In the genomic region with DNA sequence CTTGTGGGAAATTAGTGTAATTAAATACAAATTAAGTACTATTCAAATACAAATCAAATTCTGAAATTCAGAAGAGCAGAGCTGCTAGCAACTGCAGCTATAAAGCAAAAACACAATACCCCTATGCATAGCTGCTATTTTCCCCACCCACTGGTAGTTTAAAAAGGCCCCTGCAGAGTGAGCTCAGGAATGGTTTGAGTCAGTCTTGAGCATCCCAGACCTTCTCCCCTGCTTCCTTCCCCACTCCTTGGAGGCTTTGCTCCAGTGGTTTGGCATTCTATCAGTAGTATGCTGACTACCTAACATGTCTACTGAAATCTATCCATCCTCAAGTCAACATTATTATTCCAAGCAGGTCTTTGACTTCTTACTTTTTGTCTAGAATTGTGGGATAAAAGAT, we compare ENCODE assay signal across 1 cellular context.
TF ChIP-seq lines count a peak whose summit lies in the region.

No MANE protein-coding gene starts in this region.

TF ChIP-seq in WTC11, 78 proteins besides CTCF, POLR2A, EP300 and RAD21 (continued from another document):
- no peak for TF ChIP-seq AR (CRISPR knock-in tag; IDR thresholded peaks at IDR 0.05)
- no peak for TF ChIP-seq MXD4 (CRISPR knock-in tag; IDR thresholded peaks at IDR 0.05; ENCODE audit: borderline replicate concordance)
- no peak for TF ChIP-seq FOXP1 (CRISPR knock-in tag; IDR thresholded peaks at IDR 0.05; ENCODE audit: borderline replicate concordance)
- TF ChIP-seq KAT7 (CRISPR knock-in tag; IDR thresholded peaks at IDR 0.05; ENCODE audit: borderline replicate concordance): no peak
- TF ChIP-seq, protein P1, sequence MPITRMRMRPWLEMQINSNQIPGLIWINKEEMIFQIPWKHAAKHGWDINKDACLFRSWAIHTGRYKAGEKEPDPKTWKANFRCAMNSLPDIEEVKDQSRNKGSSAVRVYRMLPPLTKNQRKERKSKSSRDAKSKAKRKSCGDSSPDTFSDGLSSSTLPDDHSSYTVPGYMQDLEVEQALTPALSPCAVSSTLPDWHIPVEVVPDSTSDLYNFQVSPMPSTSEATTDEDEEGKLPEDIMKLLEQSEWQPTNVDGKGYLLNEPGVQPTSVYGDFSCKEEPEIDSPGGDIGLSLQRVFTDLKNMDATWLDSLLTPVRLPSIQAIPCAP (CRISPR knock-in tag; IDR thresholded peaks at IDR 0.05): no peak
- TF ChIP-seq OVOL2 (CRISPR knock-in tag; IDR thresholded peaks at IDR 0.05; ENCODE audit: borderline replicate concordance): no peak
